ENCODE assay signal across 27 cellular contexts in genomic region chrX:137387646-137388045, GRCh38.
"Had no signal": no experiment of that assay in that cellular context is flagged by ENCODE, and none has a peak within 500 bp of the region (broad histone marks: within the 10 kb centered on the region; RNA-seq: fewer than 3 reads in every experiment).

No MANE protein-coding gene starts in this region.

- H3K4me3 ChIP-seq: ascending aorta, body of pancreas, Peyer's patch, SJCRH30 had no signal

- H3K4me3 Mint-ChIP-seq: activated CD8-positive, alpha-beta T cell treated with anti-CD3 and anti-CD28 coated beads, Interleukin-2, amount 10 ng/mL, durations not matched to agents 7 days and 5 days; activated naive CD4-positive, alpha-beta T cell treated with anti-CD3 and anti-CD28 coated beads, Interleukin-2, amount 50 U/mL, for 24 hours; activated T-helper 1 cell treated with anti-CD3 and anti-CD28 coated beads, Interleukin-12 subunit alpha, Interleukin-12 subunit beta, Interleukin-2, Interleukin-4 antibody, amounts not matched to agents 30 ng/mL and 10 ng/mL and 1 ng/mL, durations not matched to agents 14 hours and 24 hours and 36 hours; central memory CD8-positive, alpha-beta T cell; T-helper 2 cell treated with Interferon-gamma antibody and Interleukin-4, amounts not matched to agents 5 μg/mL and 100 μg/mL, for 36 hours; WTC11 had no signal

- H3K27me3 Mint-ChIP-seq: central memory CD8-positive, alpha-beta T cell had no signal

- H3K36me3 ChIP-seq: ascending aorta, Peyer's patch, SJCRH30 had no signal

- H3K27me3 ChIP-seq: ascending aorta, body of pancreas, Peyer's patch, SJCRH30 had no signal

- H3K4me1 Mint-ChIP-seq: activated naive CD4-positive, alpha-beta T cell treated with anti-CD3 and anti-CD28 coated beads, Interleukin-2, amount 50 U/mL, for 24 hours; central memory CD8-positive, alpha-beta T cell; WTC11 had no signal

- ATAC-seq: activated CD8-positive, alpha-beta T cell treated with anti-CD3 and anti-CD28 coated beads, Interleukin-2, amount 10 ng/mL, durations not matched to agents 7 days and 5 days; body of pancreas; WTC11 had no signal

- H3K9me3 ChIP-seq: ascending aorta, body of pancreas, Peyer's patch, SJCRH30, SK-N-SH had no signal

- H3K4me1 ChIP-seq: ascending aorta, body of pancreas, Peyer's patch, SJCRH30 had no signal

- H3K36me3 Mint-ChIP-seq: activated naive CD4-positive, alpha-beta T cell treated with anti-CD3 and anti-CD28 coated beads, Interleukin-2, amount 50 U/mL, for 24 hours; WTC11 had no signal

- H3K9me3 Mint-ChIP-seq: activated naive CD4-positive, alpha-beta T cell treated with anti-CD3 and anti-CD28 coated beads, Interleukin-2, amount 50 U/mL, for 24 hours; activated T-helper 1 cell treated with anti-CD3 and anti-CD28 coated beads, Interleukin-12 subunit alpha, Interleukin-12 subunit beta, Interleukin-2, Interleukin-4 antibody, amounts not matched to agents 30 ng/mL and 10 ng/mL and 1 ng/mL, durations not matched to agents 14 hours and 24 hours and 36 hours; T-helper 2 cell treated with Interferon-gamma antibody and Interleukin-4, amounts not matched to agents 5 μg/mL and 100 μg/mL, for 36 hours; WTC11 had no signal

- H3K4me2 ChIP-seq: SK-N-SH had no signal

- DNase-seq: activated CD4-positive, alpha-beta T cell treated with anti-CD3 and anti-CD28 coated beads for 48 hours; activated CD4-positive, alpha-beta T cell treated with anti-CD3 and anti-CD28 coated beads, Interleukin-2, amount 50 U/mL, for 4 hours; activated CD4-positive, CD25-positive, alpha-beta regulatory T cell treated with anti-CD3 and anti-CD28 coated beads, Interleukin-2, amount 50 U/mL, for 72 hours; activated CD8-positive, alpha-beta memory T cell treated with anti-CD3 and anti-CD28 coated beads, Interleukin-2, amount 50 U/mL, for 48 hours; activated CD8-positive, alpha-beta T cell treated with anti-CD3 and anti-CD28 coated beads, Interleukin-2, amount 10 ng/mL, durations not matched to agents 7 days and 5 days; activated effector memory CD4-positive, alpha-beta T cell treated with Interleukin-2 at 50 U/mL for 16 hours; activated naive CD4-positive, alpha-beta T cell; activated T-cell treated with anti-CD3 and anti-CD28 coated beads, Interleukin-2, amount 50 U/mL, for 1 hour; body of pancreas; Kasumi-1; NCI-H1048; NCI-H146; NCI-H187 treated with DMSO at 0.1 percent for 48 hours; NCI-H2081 treated with DMSO at 0.1 percent for 48 hours; NCI-H446; Peyer's patch; Right ventricle myocardium superior; SJCRH30; SK-N-SH had no signal

- H3K27ac ChIP-seq: ascending aorta, body of pancreas, Peyer's patch, RWPE1, SJCRH30 had no signal

- H3K9me2 ChIP-seq: SK-N-SH had no signal

- FAIRE-seq: bronchial epithelial cell had no signal
